ENCODE assay signal across 9 cellular contexts in the genomic region with DNA sequence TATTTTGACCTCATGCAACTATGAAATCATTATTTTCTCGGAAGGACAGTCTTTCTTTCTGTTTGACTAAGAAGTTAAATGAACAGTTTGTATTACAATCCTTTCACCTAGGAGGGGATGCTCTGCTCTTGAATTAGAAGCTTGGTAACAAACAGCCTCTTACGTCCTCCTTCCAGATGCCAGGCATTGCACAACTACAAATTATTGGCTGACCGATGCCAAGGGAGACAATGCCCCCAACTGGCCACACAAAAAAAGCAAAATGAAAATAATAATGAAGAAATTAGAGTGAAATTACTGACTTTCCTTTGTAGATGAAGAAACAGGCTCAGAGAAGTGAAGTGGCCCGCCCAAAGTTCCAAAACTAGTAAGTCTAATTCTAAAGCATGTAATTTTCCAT.
A peak's percentile ranks its signal among the peaks of the same experiment; 100 is the strongest.
DNase-seq lines count a peak whose midpoint lies in the region; ATAC-seq and TF ChIP-seq lines count a peak whose summit lies in the region.
"Had no signal": no experiment of that assay in that cellular context is flagged by ENCODE, and none has a peak within 500 bp of the region (broad histone marks: within the 10 kb centered on the region; RNA-seq: fewer than 3 reads in every experiment).

No MANE protein-coding gene starts in this region.

- H3K27ac Mint-ChIP-seq in Calu3 (ENCODE audit: unreplicated experiment) (no peak overlapping the region), CD14-positive monocyte (no peak overlapping the region)
- H3K27ac Mint-ChIP-seq: activated naive CD8-positive, alpha-beta T cell had no signal

- H3K27ac ChIP-seq in left lung, result no peak overlapping the region

- H3K27me3 Mint-ChIP-seq in Calu3 (ENCODE audit: unreplicated experiment) (peaks cover 17% of the 10 kb centered on the region), CD14-positive monocyte (ENCODE audit: low read depth in 3 of 3) (peaks cover 1 to 5% (median 4%) of the 10 kb centered on the region in 3 donors)

- no peaks in the 10 kb centered on the region for H3K36me3 ChIP-seq in left lung

- DNase-seq in Calu3 (peak; percentile 36), NCI-H1105 (lab: John Stamatoyannopoulos, UW) (peak; percentile 30), astrocyte of the spinal cord (ENCODE audit: low read depth, low spot score) (peak; percentile 9), left lung (no peak), NCI-H2107 (lab: John Stamatoyannopoulos, UW) (no peak), CD14-positive monocyte (ENCODE audit: low spot score) (no peak)
- no peak for DNase-seq in activated effector memory CD4-positive, alpha-beta T cell treated with Interleukin-2 at 50 U/mL for 16 hours

- no peaks in the 10 kb centered on the region for H3K9me3 ChIP-seq in left lung

- H3K4me3 ChIP-seq in astrocyte of the spinal cord (ENCODE audit: low read depth, low read length), result no peak overlapping the region
- H3K4me3 ChIP-seq in left lung, result no peak overlapping the region

- no peaks in the 10 kb centered on the region for H3K9me3 Mint-ChIP-seq in Calu3 (ENCODE audit: low read depth, unreplicated experiment)
- no peaks in the 10 kb centered on the region for H3K9me3 Mint-ChIP-seq in CD14-positive monocyte

- in situ Hi-C loops in astrocyte of the spinal cord (cut with HindIII; ENCODE audit: low sequenced_read_pairs), result no loop called here

- no peaks in the 10 kb centered on the region for H3K4me1 Mint-ChIP-seq in Calu3 (ENCODE audit: low read depth, unreplicated experiment)
- H3K4me1 Mint-ChIP-seq in CD14-positive monocyte, result peaks cover 2% of the 10 kb centered on the region

- no peaks in the 10 kb centered on the region for H3K4me1 ChIP-seq in left lung

- no peaks in the 10 kb centered on the region for H3K27me3 ChIP-seq in left lung

- peak; percentile 76 for ATAC-seq in left lung
- no peak for ATAC-seq in GM21737 (IDR thresholded peaks at IDR 0.05; ENCODE audit: unreplicated experiment)

- H3K36me3 Mint-ChIP-seq in Calu3 (ENCODE audit: insufficient read depth, unreplicated experiment) (no peaks in the 10 kb centered on the region), CD14-positive monocyte (no peaks in the 10 kb centered on the region)
- H3K36me3 Mint-ChIP-seq: activated naive CD8-positive, alpha-beta T cell had no signal

- BruUV-seq in Calu3 (replicated peaks; lab: Mats Ljungman, UMichigan), result no TSS peak

- CTCF ChIA-PET in Calu3 (lab: Charles Lee), result interaction anchor here (0.6 to 0.9 kb wide), 2 partner anchors 546 to 548 kb away, joined by 3 to 4 read pairs; partner anchors contain the start of gene MYCN

- TF ChIP-seq CTCF in Calu3 (IDR thresholded peaks at IDR 0.05; ENCODE audit: unreplicated experiment) (peak; percentile 28), astrocyte of the spinal cord (IDR thresholded peaks at IDR 0.05; ENCODE audit: low read depth, low read length) (no peak), left lung (IDR thresholded peaks at IDR 0.05) (peak in 1 of 2 donors; percentile 40), CD14-positive monocyte (IDR thresholded peaks at IDR 0.05) (no peak)

- intact Hi-C loops in Calu3 (cut with micrococcal nuclease; ENCODE audit: unreplicated experiment), result loop anchor here (1.0 to 10.0 kb wide), 3 partner anchors 203 to 851 kb away; no protein-coding TSS in a partner anchor
- intact Hi-C loops in left lung (cut with DNase I), result no loop called here
- intact Hi-C loops in CD14-positive monocyte (cut with micrococcal nuclease), result no loop called here

- H3K4me3 Mint-ChIP-seq in Calu3 (ENCODE audit: low read depth, unreplicated experiment) (no peak overlapping the region), CD14-positive monocyte (no peak overlapping the region)
- H3K4me3 Mint-ChIP-seq: activated naive CD8-positive, alpha-beta T cell had no signal

Comparison
In these comparisons a context has a peak if more than half of its experiments do, and no peak if none do; other contexts are left out.
1. DNase-seq: peak in Calu3 (single experiment), NCI-H1105 (single experiment) and astrocyte of the spinal cord (single experiment); none in left lung (0 of 2), activated effector memory CD4-positive, alpha-beta T cell treated with Interleukin-2 at 50 U/mL for 16 hours (single experiment), NCI-H2107 (single experiment) and CD14-positive monocyte (single experiment).